In genomic region chr7:22665816-22666375, GRCh38 we compare ENCODE assay signal across 15 cellular contexts.
A peak's percentile ranks its signal among the peaks of the same experiment; 100 is the strongest.
DNase-seq lines count a peak whose midpoint lies in the region; ATAC-seq and TF ChIP-seq lines count a peak whose summit lies in the region.
"Had no signal": no experiment of that assay in that cellular context is flagged by ENCODE, and none has a peak within 500 bp of the region (broad histone marks: within the 10 kb centered on the region; RNA-seq: fewer than 3 reads in every experiment).

No MANE protein-coding gene starts in this region.

- no peak overlapping the region for H3K4me2 ChIP-seq in osteoblast (ENCODE audit: insufficient read depth, low read length)

- H3K27me3 Mint-ChIP-seq in activated T-helper 1 cell treated with anti-CD3 and anti-CD28 coated beads, Interleukin-12 subunit alpha, Interleukin-12 subunit beta, Interleukin-2, Interleukin-4 antibody, amounts not matched to agents 30 ng/mL and 10 ng/mL and 1 ng/mL, durations not matched to agents 14 hours and 24 hours and 36 hours (ENCODE audit: insufficient read depth), result peaks cover 12% of the 10 kb centered on the region

- intact Hi-C loops in activated T-helper 1 cell treated with anti-CD3 and anti-CD28 coated beads, Interleukin-12 subunit alpha, Interleukin-12 subunit beta, Interleukin-2, Interleukin-4 antibody, amounts not matched to agents 30 ng/mL and 10 ng/mL and 1 ng/mL, durations not matched to agents 14 hours and 24 hours and 36 hours (cut with micrococcal nuclease), result no loop called here

- H3K27me3 ChIP-seq in osteoblast (ENCODE audit: insufficient read depth, low read length), result no peaks in the 10 kb centered on the region
- H3K27me3 ChIP-seq: gastroesophageal sphincter, pancreas, upper lobe of right lung had no signal

- H3K36me3 ChIP-seq in osteoblast (ENCODE audit: insufficient read depth, low read length), result no peaks in the 10 kb centered on the region
- H3K36me3 ChIP-seq: gastroesophageal sphincter, pancreas, upper lobe of right lung had no signal

- no peak overlapping the region for H2AFZ ChIP-seq in osteoblast (ENCODE audit: low read length)

- H3K4me1 ChIP-seq in osteoblast (ENCODE audit: insufficient read depth, low read length), result peaks cover 53% of the 10 kb centered on the region
- H3K4me1 ChIP-seq: gastroesophageal sphincter, pancreas had no signal

- H3K4me3 ChIP-seq in osteoblast (ENCODE audit: insufficient read depth, low read length), result no peak overlapping the region
- H3K4me3 ChIP-seq: gastroesophageal sphincter, pancreas, upper lobe of right lung had no signal

- no peaks in the 10 kb centered on the region for H3K79me2 ChIP-seq in osteoblast (ENCODE audit: insufficient read depth, low read length)

- peaks cover 4% of the 10 kb centered on the region for H3K9me3 Mint-ChIP-seq in activated T-helper 1 cell treated with anti-CD3 and anti-CD28 coated beads, Interleukin-12 subunit alpha, Interleukin-12 subunit beta, Interleukin-2, Interleukin-4 antibody, amounts not matched to agents 30 ng/mL and 10 ng/mL and 1 ng/mL, durations not matched to agents 14 hours and 24 hours and 36 hours
- H3K9me3 Mint-ChIP-seq: effector memory CD8-positive, alpha-beta T cell had no signal

- peaks cover 48% of the 10 kb centered on the region for H3K4me1 Mint-ChIP-seq in activated T-helper 1 cell treated with anti-CD3 and anti-CD28 coated beads, Interleukin-12 subunit alpha, Interleukin-12 subunit beta, Interleukin-2, Interleukin-4 antibody, amounts not matched to agents 30 ng/mL and 10 ng/mL and 1 ng/mL, durations not matched to agents 14 hours and 24 hours and 36 hours (ENCODE audit: low read depth)

- peaks cover 9% of the 10 kb centered on the region for H3K36me3 Mint-ChIP-seq in activated T-helper 1 cell treated with anti-CD3 and anti-CD28 coated beads, Interleukin-12 subunit alpha, Interleukin-12 subunit beta, Interleukin-2, Interleukin-4 antibody, amounts not matched to agents 30 ng/mL and 10 ng/mL and 1 ng/mL, durations not matched to agents 14 hours and 24 hours and 36 hours (ENCODE audit: low read depth)

- no peak for TF ChIP-seq CTCF in osteoblast (IDR thresholded peaks at IDR 0.05; ENCODE audit: extremely low read depth, low read depth, low read length)

- peak overlapping the region; percentile 93 for H3K27ac ChIP-seq in osteoblast (ENCODE audit: low read depth, low read length)
- H3K27ac ChIP-seq: gastroesophageal sphincter, pancreas, upper lobe of right lung had no signal

- no peaks in the 10 kb centered on the region for H4K20me1 ChIP-seq in osteoblast (ENCODE audit: insufficient read depth, low read length)

- H3K27ac Mint-ChIP-seq in activated T-helper 1 cell treated with anti-CD3 and anti-CD28 coated beads, Interleukin-12 subunit alpha, Interleukin-12 subunit beta, Interleukin-2, Interleukin-4 antibody, amounts not matched to agents 30 ng/mL and 10 ng/mL and 1 ng/mL, durations not matched to agents 14 hours and 24 hours and 36 hours, result peak overlapping the region; percentile 21
- H3K27ac Mint-ChIP-seq: effector memory CD8-positive, alpha-beta T cell had no signal

- ATAC-seq in HG03095 (IDR thresholded peaks at IDR 0.05; ENCODE audit: unreplicated experiment) (no peak), GM18909 (IDR thresholded peaks at IDR 0.05; ENCODE audit: poor library complexity, unreplicated experiment) (no peak)
- ATAC-seq: effector memory CD8-positive, alpha-beta T cell; gastroesophageal sphincter; HepG2; pancreas had no signal

- no peak overlapping the region for H3K4me3 Mint-ChIP-seq in activated T-helper 1 cell treated with anti-CD3 and anti-CD28 coated beads, Interleukin-12 subunit alpha, Interleukin-12 subunit beta, Interleukin-2, Interleukin-4 antibody, amounts not matched to agents 30 ng/mL and 10 ng/mL and 1 ng/mL, durations not matched to agents 14 hours and 24 hours and 36 hours
- H3K4me3 Mint-ChIP-seq: effector memory CD8-positive, alpha-beta T cell had no signal

- H3K9me3 ChIP-seq in osteoblast (ENCODE audit: low read depth, low read length), result no peaks in the 10 kb centered on the region
- H3K9me3 ChIP-seq: gastroesophageal sphincter, pancreas, upper lobe of right lung had no signal

- DNase-seq in activated CD8-positive, alpha-beta memory T cell treated with anti-CD3 and anti-CD28 coated beads, Interleukin-2, amount 50 U/mL, for 48 hours, result peak; percentile 63
- no peak for DNase-seq in activated CD8-positive, alpha-beta memory T cell treated with anti-CD3 and anti-CD28 coated beads, Interleukin-2, amount 50 U/mL, for 4 hours
- peak; percentile 74 for DNase-seq in M059J (ENCODE audit: low read depth)
- DNase-seq in activated T-helper 1 cell treated with anti-CD3 and anti-CD28 coated beads, Interleukin-12 subunit alpha, Interleukin-12 subunit beta, Interleukin-2, Interleukin-4 antibody, amounts not matched to agents 30 ng/mL and 10 ng/mL and 1 ng/mL, durations not matched to agents 14 hours and 24 hours and 36 hours (ENCODE audit: low spot score), result no peak
- DNase-seq in osteoblast (ENCODE audit: insufficient read length, low spot score, missing footprints), result no peak
- DNase-seq in NCI-H82 treated with DMSO at 0.1 percent for 48 hours (lab: John Stamatoyannopoulos, UW; ENCODE audit: unreplicated experiment), result no peak
- DNase-seq: effector memory CD8-positive, alpha-beta T cell; NCI-H526 treated with DMSO at 0.1 percent for 48 hours; Right ventricle myocardium superior; upper lobe of right lung had no signal

Comparison
In these comparisons a context has a peak if more than half of its experiments do, and no peak if none do; other contexts are left out.
1. DNase-seq: peak in activated CD8-positive, alpha-beta memory T cell treated with anti-CD3 and anti-CD28 coated beads, Interleukin-2, amount 50 U/mL, for 48 hours (single experiment) and M059J (single experiment); none in activated CD8-positive, alpha-beta memory T cell treated with anti-CD3 and anti-CD28 coated beads, Interleukin-2, amount 50 U/mL, for 4 hours (single experiment), activated T-helper 1 cell treated with anti-CD3 and anti-CD28 coated beads, Interleukin-12 subunit alpha, Interleukin-12 subunit beta, Interleukin-2, Interleukin-4 antibody, amounts not matched to agents 30 ng/mL and 10 ng/mL and 1 ng/mL, durations not matched to agents 14 hours and 24 hours and 36 hours (single experiment), osteoblast (single experiment) and NCI-H82 treated with DMSO at 0.1 percent for 48 hours (single experiment).